In the genomic region with DNA sequence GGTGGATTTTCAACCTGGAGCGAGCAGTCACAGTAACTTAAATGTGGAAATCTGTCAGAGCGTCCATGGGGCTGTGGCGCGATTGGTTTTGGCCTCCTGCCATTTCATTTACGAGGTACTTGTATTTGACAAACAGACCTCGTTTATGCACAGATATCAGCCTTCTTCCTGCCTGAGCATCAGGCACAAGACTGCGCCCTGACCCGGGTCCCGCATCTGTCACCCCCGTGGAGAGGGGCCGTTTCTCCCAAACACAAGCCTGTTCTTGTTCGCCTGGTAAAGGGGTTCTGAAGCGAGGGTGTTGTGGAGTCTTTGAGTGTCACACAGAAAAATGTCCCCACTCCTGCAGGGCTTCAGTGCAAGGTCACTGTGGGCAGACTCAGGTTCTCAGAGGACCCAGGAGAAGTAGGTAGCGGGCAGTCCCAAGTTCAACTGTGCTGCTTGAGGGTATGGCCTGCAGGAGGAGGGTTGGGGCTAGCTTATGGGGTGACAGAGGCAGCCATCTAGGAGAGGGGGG, we compare ENCODE assay signal across 1 cellular context.
A peak's percentile ranks its signal among the peaks of the same experiment; 100 is the strongest.
TF ChIP-seq lines count a peak whose summit lies in the region.

No MANE protein-coding gene starts in this region.

TF ChIP-seq in HEK293, 187 proteins besides CTCF, POLR2A, EP300 and RAD21 (continued from another document):
- TF ChIP-seq, protein P1, sequence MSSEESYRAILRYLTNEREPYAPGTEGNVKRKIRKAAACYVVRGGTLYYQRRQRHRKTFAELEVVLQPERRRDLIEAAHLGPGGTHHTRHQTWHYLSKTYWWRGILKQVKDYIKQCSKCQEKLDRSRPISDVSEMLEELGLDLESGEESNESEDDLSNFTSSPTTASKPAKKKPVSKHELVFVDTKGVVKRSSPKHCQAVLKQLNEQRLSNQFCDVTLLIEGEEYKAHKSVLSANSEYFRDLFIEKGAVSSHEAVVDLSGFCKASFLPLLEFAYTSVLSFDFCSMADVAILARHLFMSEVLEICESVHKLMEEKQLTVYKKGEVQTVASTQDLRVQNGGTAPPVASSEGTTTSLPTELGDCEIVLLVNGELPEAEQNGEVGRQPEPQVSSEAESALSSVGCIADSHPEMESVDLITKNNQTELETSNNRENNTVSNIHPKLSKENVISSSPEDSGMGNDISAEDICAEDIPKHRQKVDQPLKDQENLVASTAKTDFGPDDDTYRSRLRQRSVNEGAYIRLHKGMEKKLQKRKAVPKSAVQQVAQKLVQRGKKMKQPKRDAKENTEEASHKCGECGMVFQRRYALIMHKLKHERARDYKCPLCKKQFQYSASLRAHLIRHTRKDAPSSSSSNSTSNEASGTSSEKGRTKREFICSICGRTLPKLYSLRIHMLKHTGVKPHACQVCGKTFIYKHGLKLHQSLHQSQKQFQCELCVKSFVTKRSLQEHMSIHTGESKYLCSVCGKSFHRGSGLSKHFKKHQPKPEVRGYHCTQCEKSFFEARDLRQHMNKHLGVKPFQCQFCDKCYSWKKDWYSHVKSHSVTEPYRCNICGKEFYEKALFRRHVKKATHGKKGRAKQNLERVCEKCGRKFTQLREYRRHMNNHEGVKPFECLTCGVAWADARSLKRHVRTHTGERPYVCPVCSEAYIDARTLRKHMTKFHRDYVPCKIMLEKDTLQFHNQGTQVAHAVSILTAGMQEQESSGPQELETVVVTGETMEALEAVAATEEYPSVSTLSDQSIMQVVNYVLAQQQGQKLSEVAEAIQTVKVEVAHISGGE (tag by site-specific recombination; conservative IDR thresholded peaks at IDR 0.05; ENCODE audit: low read depth), result peak; percentile 96
- peak; percentile 47; the same call in 1 of the 2 replicates for TF ChIP-seq ZNF335 (tag by site-specific recombination; conservative IDR thresholded peaks at IDR 0.05)
- TF ChIP-seq KLF7 (tag by site-specific recombination; IDR thresholded peaks at IDR 0.05; ENCODE audit: borderline replicate concordance), result no peak
- peak; percentile 83 for TF ChIP-seq FEZF1 (tag by site-specific recombination; IDR thresholded peaks at IDR 0.05)
- peak; percentile 36; the same call in 1 of the 2 replicates for TF ChIP-seq ZNF600 (tag by site-specific recombination; IDR thresholded peaks at IDR 0.05)
- TF ChIP-seq ZNF133 (tag by site-specific recombination; IDR thresholded peaks at IDR 0.05), result 0 out of 2 replicates have a peak, but pooled peaks have one; percentile 7
- TF ChIP-seq ZNF140 (tag by site-specific recombination; IDR thresholded peaks at IDR 0.05), result no peak
- TF ChIP-seq GFI1B (tag by site-specific recombination; IDR thresholded peaks at IDR 0.05), result no peak
- TF ChIP-seq ZNF138 (tag by site-specific recombination; IDR thresholded peaks at IDR 0.05; ENCODE audit: borderline replicate concordance), result no peak
TF ChIP-seq in HEK293: peak in this region for 10.
